ENCODE assay signal across 8 cellular contexts in genomic region chr1:227787513-227788278, GRCh38. TPM values are rescaled to one million over a fixed set of nuclear protein-coding genes. Genes with fewer than 3 reads are reported as not detected.
A peak's percentile ranks its signal among the peaks of the same experiment; 100 is the strongest.
DNase-seq lines count a peak whose midpoint lies in the region; ATAC-seq and TF ChIP-seq lines count a peak whose summit lies in the region.

No MANE protein-coding gene starts in this region.

- TF ChIP-seq CTCF in WERI-Rb-1 (IDR thresholded peaks at IDR 0.05; ENCODE audit: low read depth, low read length) (no peak), mammary epithelial cell (conservative IDR thresholded peaks at IDR 0.05 in 1 of 2, IDR thresholded peaks at IDR 0.05 in 1 of 2; ENCODE audit: extremely low read depth in 1 of 2, insufficient read depth in 1 of 2, low read depth in 1 of 2, low read length in 2 of 2) (no peak), smooth muscle cell (IDR thresholded peaks at IDR 0.05; ENCODE audit: borderline replicate concordance, insufficient read depth, poor library complexity, severe bottlenecking) (no peak)

- peak overlapping the region; percentile 62 for H3K4me3 ChIP-seq in WERI-Rb-1 (ENCODE audit: low read depth, low read length)
- H3K4me3 ChIP-seq in mammary epithelial cell (replicated peaks in 1 of 3; ENCODE audit: insufficient read depth in 1 of 3, low read depth in 2 of 3, low read length in 3 of 3) = peak overlapping the region; percentile 46 to 84 (median 69)
- peak overlapping the region; percentile 50 for H3K4me3 ChIP-seq in smooth muscle cell

- dilution Hi-C loops in mammary epithelial cell (cut with HindIII; ENCODE audit: low sequenced_read_pairs) = no loop called here

- H3K4me1 ChIP-seq in mammary epithelial cell (ENCODE audit: insufficient read depth, low read length) = peaks cover 22% of the 10 kb centered on the region
- peaks cover 7% of the 10 kb centered on the region for H3K4me1 ChIP-seq in smooth muscle cell (ENCODE audit: low read depth)

- H2AFZ ChIP-seq in mammary epithelial cell (ENCODE audit: low read depth, low read length) (peak overlapping the region; percentile 91), smooth muscle cell (ENCODE audit: low read depth) (no peak overlapping the region)

- H3K27ac ChIP-seq in WERI-Rb-1 (peak overlapping the region; percentile 50; the same call in 1 of the 2 replicates), mammary epithelial cell (ENCODE audit: insufficient read depth, low read depth, low read length) (peak overlapping the region; percentile 50), smooth muscle cell (ENCODE audit: low read depth) (no peak overlapping the region)

- in situ Hi-C loops in ACHN (cut with HindIII; ENCODE audit: low pct_ligation_motif_present, low pct_unique_long_range_greater_than_20kb, low sequenced_read_pairs) = no loop called here
- in situ Hi-C loops in mammary epithelial cell (cut with MboI; ENCODE audit: low sequenced_read_pairs in 2 of 2) = no loop called here

- H3K4me2 ChIP-seq in mammary epithelial cell (ENCODE audit: insufficient read depth, low read depth, low read length) (peak overlapping the region; percentile 97), smooth muscle cell (peak overlapping the region; percentile 91)

- peaks cover 7% of the 10 kb centered on the region for H3K79me2 ChIP-seq in mammary epithelial cell (ENCODE audit: insufficient read depth, low read length)
- H3K79me2 ChIP-seq in smooth muscle cell (ENCODE audit: low read depth) = no peaks in the 10 kb centered on the region

- no peaks in the 10 kb centered on the region for H3F3A ChIP-seq in smooth muscle cell (ENCODE audit: low read depth)

- H3K27me3 ChIP-seq in WERI-Rb-1 (ENCODE audit: insufficient read depth, low read depth, severe bottlenecking) = no peaks in the 10 kb centered on the region
- no peaks in the 10 kb centered on the region for H3K27me3 ChIP-seq in mammary epithelial cell (ENCODE audit: insufficient read depth, low read length)
- H3K27me3 ChIP-seq in smooth muscle cell (ENCODE audit: low read depth) = peaks cover 9% of the 10 kb centered on the region

- CTCF ChIA-PET in mammary epithelial cell (lab: Charles Lee; ENCODE audit: low non-redundant PET) = no interaction called here

- H3K36me3 ChIP-seq in WERI-Rb-1 = no peaks in the 10 kb centered on the region
- no peaks in the 10 kb centered on the region for H3K36me3 ChIP-seq in mammary epithelial cell (ENCODE audit: insufficient read depth, low read length)
- H3K36me3 ChIP-seq in smooth muscle cell (ENCODE audit: low read depth) = no peaks in the 10 kb centered on the region

- DNase-seq in ACHN (peak; percentile 96), NCI-H2171 (lab: John Stamatoyannopoulos, UW) (peak; percentile 95), WERI-Rb-1 (peak; percentile 92), mammary epithelial cell (peak; percentile 96), iPS-NIHi7 (ENCODE audit: extremely low spot score) (peak; percentile 97), smooth muscle cell (lab: John Stamatoyannopoulos, UW; ENCODE audit: unreplicated experiment) (peak; percentile 62)

- no peaks in the 10 kb centered on the region for H3K9me3 ChIP-seq in WERI-Rb-1 (ENCODE audit: severe bottlenecking)
- H3K9me3 ChIP-seq in mammary epithelial cell (replicated peaks; ENCODE audit: insufficient read depth, low read length) = no peaks in the 10 kb centered on the region
- no peaks in the 10 kb centered on the region for H3K9me3 ChIP-seq in smooth muscle cell (replicated peaks; ENCODE audit: low read depth)

- ATAC-seq in GM18870 (IDR thresholded peaks at IDR 0.05; ENCODE audit: unreplicated experiment) = peak; percentile 73
- peak; percentile 92 for ATAC-seq in HG03103 (IDR thresholded peaks at IDR 0.05; ENCODE audit: low read depth, unreplicated experiment)

- intact Hi-C loops in mammary epithelial cell (cut with micrococcal nuclease) = loop anchor here (1.0 to 5.0 kb wide), 3 partner anchors 110 to 300 kb away; no protein-coding TSS in a partner anchor

- peak overlapping the region; percentile 53 for H3K9ac ChIP-seq in mammary epithelial cell (ENCODE audit: insufficient read depth, low read length)
- H3K9ac ChIP-seq in smooth muscle cell (ENCODE audit: low read depth) = peak overlapping the region; percentile 22

- TSS peak; percentile 43 for BruUV-seq in mammary epithelial cell (replicated peaks; lab: Mats Ljungman, UMichigan)

- 5% methylated on average over 28 of the region's 61 CpGs for WGBS in mammary epithelial cell (ENCODE audit: low coverage, missing lambda C conversion rate)
- 1% methylated on average over 46 of the region's 61 CpGs for WGBS in smooth muscle cell (ENCODE audit: low lambda C conversion rate)

- H4K20me1 ChIP-seq in mammary epithelial cell (ENCODE audit: insufficient read depth, low read length) = no peaks in the 10 kb centered on the region
- no peaks in the 10 kb centered on the region for H4K20me1 ChIP-seq in smooth muscle cell (ENCODE audit: low read depth)

RNA-seq across cellular contexts. Expression of gene PRSS38, which starts 27.8 kb away (rescaled TPM):
- total RNA-seq in mammary epithelial cell (not detected), smooth muscle cell (not detected in 2 replicates)
- polyA plus RNA-seq in mammary epithelial cell (not detected), smooth muscle cell (not detected in 2 replicates)
- polyA minus RNA-seq in mammary epithelial cell = not detected

RNA-seq across cellular contexts. Expression of gene SNAP47, which starts 52.5 kb away (rescaled TPM):
- 10 to 100 TPM; 24.9 to 41.7 TPM for total RNA-seq in mammary epithelial cell
- polyA plus RNA-seq in mammary epithelial cell = 32.8 TPM
- polyA minus RNA-seq in mammary epithelial cell = 35.3 TPM
- 26.2 and 27.6 TPM in 2 replicates for total RNA-seq in smooth muscle cell
- 35.6 and 42.4 TPM in 2 replicates for polyA plus RNA-seq in smooth muscle cell

RNA-seq across cellular contexts. Expression of gene JMJD4, which starts 52.6 kb away (rescaled TPM):
- total RNA-seq in mammary epithelial cell (10 to 100 TPM; 20.9 to 24.7 TPM), smooth muscle cell (8.5 and 9.0 TPM in 2 replicates)
- polyA plus RNA-seq in mammary epithelial cell (21.1 TPM), smooth muscle cell (19.5 and 22.4 TPM in 2 replicates)
- polyA minus RNA-seq in mammary epithelial cell = 26.3 TPM
